In the genomic region with DNA sequence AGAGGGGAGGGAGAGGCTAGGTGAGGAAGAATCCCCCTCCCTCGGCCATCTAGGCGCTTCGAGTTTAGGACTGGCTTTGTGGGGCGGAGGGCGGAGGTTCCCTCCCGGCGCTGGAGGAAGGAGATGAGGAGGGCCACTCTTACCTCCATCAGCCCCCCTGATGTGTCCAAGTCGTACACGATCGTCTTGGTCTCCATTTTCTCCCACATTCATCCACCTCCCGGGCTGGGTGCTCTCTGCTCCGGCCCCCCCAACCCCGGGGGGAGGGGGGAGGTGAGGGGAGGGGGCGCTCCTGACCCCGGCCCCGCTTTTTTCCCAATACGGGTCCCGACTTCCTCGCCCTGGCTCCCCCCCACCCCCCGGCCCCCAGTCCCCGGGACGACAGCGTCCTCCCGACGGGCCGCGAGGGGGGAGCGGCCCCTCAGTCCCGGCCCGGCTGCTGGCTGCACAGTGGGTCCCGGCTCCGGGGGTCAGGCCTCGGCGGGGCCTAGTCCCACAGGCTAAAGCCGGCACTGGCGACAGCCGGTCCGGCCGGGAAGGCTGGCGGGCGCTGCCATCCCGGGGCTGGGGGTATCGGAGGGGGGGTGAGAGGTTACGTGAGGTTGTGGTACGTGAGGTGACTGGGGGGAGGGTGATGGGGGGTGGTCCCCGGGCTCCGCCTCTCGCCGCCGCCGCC, we compare ENCODE assay signal across 1 cellular context.
TF ChIP-seq lines count a peak whose summit lies in the region.

No MANE protein-coding gene starts in this region.

TF ChIP-seq in HEK293, 187 proteins besides CTCF, POLR2A, EP300 and RAD21 (continued from another document):
- TF ChIP-seq, protein P1, sequence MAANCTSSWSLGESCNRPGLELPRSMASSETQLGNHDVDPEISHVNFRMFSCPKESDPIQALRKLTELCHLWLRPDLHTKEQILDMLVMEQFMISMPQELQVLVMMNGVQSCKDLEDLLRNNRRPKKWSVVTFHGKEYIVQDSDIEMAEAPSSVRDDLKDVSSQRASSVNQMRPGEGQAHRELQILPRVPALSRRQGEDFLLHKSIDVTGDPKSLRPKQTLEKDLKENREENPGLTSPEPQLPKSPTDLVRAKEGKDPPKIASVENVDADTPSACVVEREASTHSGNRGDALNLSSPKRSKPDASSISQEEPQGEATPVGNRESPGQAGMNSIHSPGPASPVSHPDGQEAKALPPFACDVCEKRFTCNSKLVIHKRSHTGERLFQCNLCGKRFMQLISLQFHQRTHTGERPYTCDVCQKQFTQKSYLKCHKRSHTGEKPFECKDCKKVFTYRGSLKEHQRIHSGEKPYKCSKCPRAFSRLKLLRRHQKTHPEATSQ (tag by site-specific recombination; IDR thresholded peaks at IDR 0.05) = 0 out of 2 replicates have a peak, but pooled peaks have one; percentile 61
- TF ChIP-seq ZBTB7A (tag by site-specific recombination; IDR thresholded peaks at IDR 0.05; ENCODE audit: low read depth) (no peak), ZNF76 (tag by site-specific recombination; IDR thresholded peaks at IDR 0.05; ENCODE audit: borderline replicate concordance, low read depth) (peak; percentile 18; the same call in 1 of the 2 replicates), ZNF660 (tag by site-specific recombination; IDR thresholded peaks at IDR 0.05) (0 out of 2 replicates have a peak, but pooled peaks have one; percentile 18), ZNF521 (tag by site-specific recombination; IDR thresholded peaks at IDR 0.05) (no peak), ZNF785 (tag by site-specific recombination; IDR thresholded peaks at IDR 0.05) (no peak)
TF ChIP-seq in HEK293: peak in this region for 20.
